Comparison of ENCODE assay signal across 8 cellular contexts in genomic region chr12:96489392-96490056, GRCh38. TPM values are rescaled to one million over a fixed set of nuclear protein-coding genes. Genes with fewer than 3 reads are reported as not detected.
A peak's percentile ranks its signal among the peaks of the same experiment; 100 is the strongest.
DNase-seq lines count a peak whose midpoint lies in the region; ATAC-seq and TF ChIP-seq lines count a peak whose summit lies in the region.

A gene with protein sequence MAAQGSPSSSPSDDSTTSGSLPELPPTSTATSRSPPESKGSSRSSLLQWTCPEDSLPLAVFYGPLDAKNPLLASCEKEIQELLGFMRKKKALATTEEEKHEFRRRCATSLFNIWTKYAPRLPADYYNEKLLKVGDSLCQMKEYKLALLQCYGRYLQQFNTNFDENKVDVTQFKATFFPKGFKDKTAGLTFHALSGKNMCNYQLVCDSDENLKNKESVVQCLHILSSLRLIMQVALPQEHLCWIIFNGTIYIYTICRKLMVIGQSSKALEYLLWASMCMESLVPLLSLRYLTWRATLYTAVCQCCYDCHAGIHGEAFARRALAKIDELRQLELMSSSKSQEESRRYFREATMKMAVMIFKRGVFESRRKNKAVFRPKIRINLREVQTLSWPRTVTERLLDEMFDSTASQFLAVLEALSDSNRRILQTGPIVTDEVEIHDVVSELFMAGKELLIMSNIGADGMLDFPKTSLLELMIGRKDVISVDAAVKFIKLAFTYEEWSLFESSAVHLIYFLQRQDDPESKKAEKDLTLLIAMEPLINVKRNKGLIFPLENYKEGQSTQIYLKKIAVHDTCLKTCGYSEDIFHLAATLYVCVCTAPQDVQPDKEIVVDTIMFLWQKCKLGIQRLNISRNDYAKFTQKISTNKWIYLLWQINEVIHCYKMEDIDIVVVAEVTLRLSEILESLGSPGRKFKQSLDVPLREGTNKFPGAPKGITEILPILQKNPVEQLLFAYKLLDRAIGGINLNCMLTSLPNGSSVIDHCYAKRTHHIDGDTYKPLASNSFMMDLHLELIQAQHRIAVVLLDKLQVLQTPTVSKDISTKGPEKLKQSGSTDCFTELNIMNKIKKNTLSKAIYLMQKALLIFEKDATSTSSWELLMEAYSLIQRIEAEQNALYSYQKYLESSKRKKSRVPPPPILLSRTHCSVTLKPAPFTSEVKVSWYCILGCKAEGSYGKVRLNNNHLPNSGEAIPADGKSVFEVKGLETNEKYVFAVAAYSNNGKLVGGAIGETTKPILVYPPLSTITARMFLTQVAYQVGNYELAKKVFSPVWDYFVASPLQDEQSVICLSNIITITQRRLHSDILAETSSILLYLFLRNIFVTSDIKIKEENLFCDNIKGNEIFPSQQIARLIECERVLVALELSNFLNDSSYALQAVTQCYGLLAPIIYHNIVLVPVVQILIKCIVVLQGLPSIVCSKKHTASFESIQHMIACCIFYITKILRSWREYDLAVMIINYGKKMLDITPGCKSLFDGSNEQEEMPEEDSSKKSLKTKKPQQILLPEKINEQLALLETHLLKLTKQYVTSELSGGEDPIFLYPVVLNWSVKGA (N-terminal part only) (plus strand): TSS chr12:96489577. CDS start chr12:96489610, 33 bp downstream.

- H3K36me3 Mint-ChIP-seq in activated CD8-positive, alpha-beta T cell treated with anti-CD3 and anti-CD28 coated beads for 36 hours (ENCODE audit: low read depth) = no peaks in the 10 kb centered on the region

- peaks cover 0 to 3% of the 10 kb centered on the region in 2 donors for H3K4me1 ChIP-seq in lung (ENCODE audit: control insufficient read depth in 2 of 2, insufficient read depth in 2 of 2, low read length in 2 of 2)

- peak; percentile 91 for TF ChIP-seq CTCF in C4-2B (conservative IDR thresholded peaks at IDR 0.05)
- peak; percentile 89 for TF ChIP-seq CTCF in activated CD8-positive, alpha-beta T cell treated with anti-CD3 and anti-CD28 coated beads for 36 hours (IDR thresholded peaks at IDR 0.05)
- TF ChIP-seq CTCF in lung (IDR thresholded peaks at IDR 0.05; ENCODE audit: control extremely low read depth, extremely low read depth) = peak; percentile 86

- H3K27me3 Mint-ChIP-seq in activated CD8-positive, alpha-beta T cell treated with anti-CD3 and anti-CD28 coated beads for 36 hours = no peaks in the 10 kb centered on the region

- ATAC-seq in GM19438 (IDR thresholded peaks at IDR 0.05; ENCODE audit: low read depth, unreplicated experiment) (peak; percentile 80), HG03565 (IDR thresholded peaks at IDR 0.05; ENCODE audit: unreplicated experiment) (peak; percentile 87), lung (ENCODE audit: insufficient read depth, low FRiP score) (peak; percentile 97)
- ATAC-seq in activated CD8-positive, alpha-beta T cell treated with anti-CD3 and anti-CD28 coated beads for 36 hours = peak; percentile 96

- intact Hi-C loops in activated CD8-positive, alpha-beta T cell treated with anti-CD3 and anti-CD28 coated beads for 36 hours (cut with micrococcal nuclease) = loop anchor here (1.0 to 5.0 kb wide), 2 partner anchors 27 to 87 kb away; partner anchors contain the start of gene CDK17

- peak within 1 kb of the TSS; percentile 84 for H3K4me3 Mint-ChIP-seq in activated CD8-positive, alpha-beta T cell treated with anti-CD3 and anti-CD28 coated beads for 36 hours

- H3K27me3 ChIP-seq in lung (ENCODE audit: control insufficient read depth, insufficient read depth) = no peaks in the 10 kb centered on the region

- H3K27ac Mint-ChIP-seq in activated CD8-positive, alpha-beta T cell treated with anti-CD3 and anti-CD28 coated beads for 36 hours = peak within 1 kb of the TSS; percentile 53

- WGBS in lung, 2 donors = 2 to 4% methylated on average over 53 of the region's 53 CpGs

- H3K4me1 Mint-ChIP-seq in activated CD8-positive, alpha-beta T cell treated with anti-CD3 and anti-CD28 coated beads for 36 hours (ENCODE audit: low read depth) = peaks cover 28% of the 10 kb centered on the region

- H3K4me3 ChIP-seq in lung = peak within 1 kb of the TSS; percentile 36

- H3K9me3 Mint-ChIP-seq in activated CD8-positive, alpha-beta T cell treated with anti-CD3 and anti-CD28 coated beads for 36 hours = no peaks in the 10 kb centered on the region

- CTCF ChIA-PET in activated CD8-positive, alpha-beta T cell treated with anti-CD3 and anti-CD28 coated beads for 36 hours (lab: Charles Lee) = interaction anchor here (0.6 to 2.9 kb wide), 23 partner anchors 8 to 278 kb away, joined by 3 to 25 read pairs (median 6); partner anchors contain the start of gene CDK17

- DNase-seq in NCI-H82 (lab: John Stamatoyannopoulos, UW) = peak; percentile 95
- peak; percentile 97 for DNase-seq in activated CD8-positive, alpha-beta T cell treated with anti-CD3 and anti-CD28 coated beads for 36 hours
- peak; percentile 92 for DNase-seq in effector CD8-positive, alpha-beta T cell (lab: John Stamatoyannopoulos, UW)
- peak; percentile 93 for DNase-seq in lung (ENCODE audit: low spot score)
- peak; percentile 86 to 93 (median 87) for DNase-seq in stimulated activated CD4-positive, alpha-beta T cell treated with anti-CD3 and anti-CD28 coated beads, TNF-alpha, amount 100 ng/mL, for 24 hours (ENCODE audit: low read depth in 3 of 3)

- POLR2A ChIA-PET in activated CD8-positive, alpha-beta T cell treated with anti-CD3 and anti-CD28 coated beads for 36 hours (lab: Charles Lee) = interaction anchor here (1.1 to 1.5 kb wide), 4 partner anchors 27 to 98 kb away, joined by 3 to 8 read pairs (median 4); partner anchors contain the start of gene CDK17

- no peaks in the 10 kb centered on the region for H3K36me3 ChIP-seq in lung (ENCODE audit: control insufficient read depth in 2 of 2, insufficient read depth in 2 of 2, low read length in 2 of 2)

- no peaks in the 10 kb centered on the region for H3K9me3 ChIP-seq in lung (ENCODE audit: control insufficient read depth in 2 of 2, insufficient read depth in 1 of 2, low read length in 1 of 2)

- no peak within 1 kb of the TSS for H3K27ac ChIP-seq in C4-2B
- peak within 1 kb of the TSS in 1 of 2 donors; percentile 90 for H3K27ac ChIP-seq in lung (ENCODE audit: low read depth in 1 of 2, low read length in 1 of 2)

RNA-seq across cellular contexts. Expression of the gene that starts here (rescaled TPM):
- total RNA-seq in activated CD8-positive, alpha-beta T cell treated with anti-CD3 and anti-CD28 coated beads for 36 hours = under 1 TPM; 0.38 to 0.45 TPM
- 10 to 100 TPM; 15.5 to 35.4 TPM for total RNA-seq in lung
- under 1 TPM; 0.80 to 0.83 TPM for polyA plus RNA-seq in lung

Comparison
In these comparisons a context has a peak if more than half of its experiments do, and no peak if none do; other contexts are left out.
1. RNA of the gene that starts here (total RNA-seq): 15.5 to 35.4 TPM in lung; 0.38 to 0.45 TPM in activated CD8-positive, alpha-beta T cell treated with anti-CD3 and anti-CD28 coated beads for 36 hours; every median in the first group is over 10 times any median in the second.
2. Peak in DNase-seq and ATAC-seq in activated CD8-positive, alpha-beta T cell treated with anti-CD3 and anti-CD28 coated beads for 36 hours; RNA of the gene not detected or under 1 TPM.
3. Peak in every context shown above with its lines, with median percentiles within 50 percentile points of each other: CTCF ChIP-seq, ATAC-seq and DNase-seq.